ENCODE assay signal across 7 cellular contexts in the genomic region with DNA sequence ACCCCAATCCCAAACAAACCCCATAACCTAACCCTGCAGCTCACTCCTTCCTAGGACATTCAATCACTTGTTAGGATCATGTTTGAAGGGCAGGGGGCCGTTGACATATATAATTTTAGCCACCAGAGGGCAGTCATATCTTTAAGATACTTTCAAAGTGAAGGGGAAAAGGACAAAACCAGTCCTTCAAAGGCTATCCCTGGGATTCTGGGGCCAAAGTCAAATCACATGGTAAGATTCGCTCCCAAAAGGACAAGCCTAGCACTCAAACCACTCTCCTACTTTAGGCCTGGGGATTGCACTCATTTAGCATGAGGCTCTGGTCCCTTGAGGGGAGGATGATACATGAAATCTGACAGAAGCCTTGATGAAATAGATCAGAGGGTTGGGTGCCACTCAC. TPM values are rescaled to one million over a fixed set of nuclear protein-coding genes. Genes with fewer than 3 reads are reported as not detected.
DNase-seq lines count a peak whose midpoint lies in the region; ATAC-seq and TF ChIP-seq lines count a peak whose summit lies in the region.

No MANE protein-coding gene starts in this region.

- intact Hi-C loops in PC-3 (cut with micrococcal nuclease) (loop anchor here (1.0 to 2.0 kb wide), 3 partner anchors 24 to 509 kb away; no protein-coding TSS in a partner anchor), Right ventricle myocardium inferior (cut with DNase I) (no loop called here)

- H3F3A ChIP-seq in DOHH2 (ENCODE audit: control insufficient read depth, insufficient read depth) (no peaks in the 10 kb centered on the region), PC-3 (ENCODE audit: low read length, unreplicated experiment) (no peaks in the 10 kb centered on the region)

- peaks cover 43% of the 10 kb centered on the region for H3K4me1 Mint-ChIP-seq in activated naive CD4-positive, alpha-beta T cell treated with anti-CD3 and anti-CD28 coated beads, Interleukin-2, amount 50 U/mL, for 24 hours

- peak overlapping the region; percentile 51 for H3K27ac Mint-ChIP-seq in activated naive CD4-positive, alpha-beta T cell treated with anti-CD3 and anti-CD28 coated beads, Interleukin-2, amount 50 U/mL, for 24 hours

- no peaks in the 10 kb centered on the region for H3K27me3 Mint-ChIP-seq in activated naive CD4-positive, alpha-beta T cell treated with anti-CD3 and anti-CD28 coated beads, Interleukin-2, amount 50 U/mL, for 24 hours

- H3K9ac ChIP-seq in PC-3 (ENCODE audit: low read length), result no peak overlapping the region

- POLR2A ChIA-PET in PC-3 (lab: Charles Lee; ENCODE audit: unreplicated experiment), result no interaction called here

- CTCF ChIA-PET in PC-3 (lab: Charles Lee), result interaction anchor here (1.1 kb wide), 1 partner anchor 24 kb away, joined by 10 read pairs; a partner anchor contains a TSS

- H3K4me2 ChIP-seq in DOHH2 (ENCODE audit: low read length), result no peak overlapping the region
- no peak overlapping the region for H3K4me2 ChIP-seq in PC-3 (ENCODE audit: low read length)

- no peaks in the 10 kb centered on the region for H3K9me3 Mint-ChIP-seq in activated naive CD4-positive, alpha-beta T cell treated with anti-CD3 and anti-CD28 coated beads, Interleukin-2, amount 50 U/mL, for 24 hours

- DNase-seq in Jurkat, Clone E6-1 (ENCODE audit: low read depth, low spot score), result peak; percentile 47
- DNase-seq in PC-3 (peak; percentile 67), Right ventricle myocardium inferior (ENCODE audit: missing footprints) (no peak), renal cortical epithelial cell (ENCODE audit: low read depth) (peak; percentile 64)

- H3K4me3 ChIP-seq in DOHH2 (ENCODE audit: low read length) (no peak overlapping the region), PC-3 (ENCODE audit: low read length) (no peak overlapping the region)
- H3K4me3 ChIP-seq in Jurkat, Clone E6-1 (ENCODE audit: low read length), result no peak overlapping the region

- TF ChIP-seq CTCF in DOHH2 (IDR thresholded peaks at IDR 0.05; ENCODE audit: low read depth, low read length, poor library complexity, severe bottlenecking) (peak; percentile 91), PC-3 (conservative IDR thresholded peaks at IDR 0.05; ENCODE audit: low read depth, low read length) (peak; percentile 66)

- H2AFZ ChIP-seq in PC-3 (ENCODE audit: low read length), result no peak overlapping the region

- H3K27ac ChIP-seq in DOHH2 (ENCODE audit: low read depth, low read length), result no peak overlapping the region
- H3K27ac ChIP-seq in PC-3 (ENCODE audit: low read length), result no peak overlapping the region

- ATAC-seq in PC-3 (peak; percentile 10), Right ventricle myocardium inferior (peak; percentile 37), GM18868 (IDR thresholded peaks at IDR 0.05; ENCODE audit: unreplicated experiment) (no peak)

- BruUV-seq in PC-3 (replicated peaks; lab: Mats Ljungman, UMichigan), result no TSS peak

- H3K4me3 Mint-ChIP-seq in activated naive CD4-positive, alpha-beta T cell treated with anti-CD3 and anti-CD28 coated beads, Interleukin-2, amount 50 U/mL, for 24 hours, result peak overlapping the region; percentile 4

- no peaks in the 10 kb centered on the region for H3K36me3 ChIP-seq in DOHH2 (ENCODE audit: control insufficient read depth, low read length)
- H3K36me3 ChIP-seq in PC-3 (ENCODE audit: low read depth, low read length), result no peaks in the 10 kb centered on the region

- no peaks in the 10 kb centered on the region for H4K20me1 ChIP-seq in DOHH2 (ENCODE audit: control insufficient read depth, insufficient read depth, low read depth, low read length)
- H4K20me1 ChIP-seq in PC-3 (ENCODE audit: low read length), result no peaks in the 10 kb centered on the region

- H3K4me1 ChIP-seq in DOHH2 (ENCODE audit: control insufficient read depth, low read length) (no peaks in the 10 kb centered on the region), PC-3 (ENCODE audit: insufficient read depth, low read length) (peaks cover 18% of the 10 kb centered on the region)

- H3K79me2 ChIP-seq in DOHH2 (ENCODE audit: control insufficient read depth, low read length), result no peaks in the 10 kb centered on the region
- H3K79me2 ChIP-seq in PC-3 (ENCODE audit: low read length), result no peaks in the 10 kb centered on the region

- H3K9me3 ChIP-seq in DOHH2 (ENCODE audit: control insufficient read depth, insufficient read depth, low read length) (no peaks in the 10 kb centered on the region), PC-3 (ENCODE audit: low read length) (no peaks in the 10 kb centered on the region)

- H3K36me3 Mint-ChIP-seq in activated naive CD4-positive, alpha-beta T cell treated with anti-CD3 and anti-CD28 coated beads, Interleukin-2, amount 50 U/mL, for 24 hours, result no peaks in the 10 kb centered on the region

- no peaks in the 10 kb centered on the region for H3K9me2 ChIP-seq in DOHH2 (replicated peaks; ENCODE audit: control insufficient read depth, low read length)
- H3K9me2 ChIP-seq in PC-3 (replicated peaks; ENCODE audit: low read length), result no peaks in the 10 kb centered on the region

- H3K27me3 ChIP-seq in DOHH2 (ENCODE audit: control insufficient read depth, low read length) (peaks cover 3% of the 10 kb centered on the region; the same call in 1 of the 2 replicates), PC-3 (ENCODE audit: low read length) (no peaks in the 10 kb centered on the region)

RNA-seq across cellular contexts. Expression of gene HAUS1, which starts 44.6 kb away (rescaled TPM):
- polyA plus RNA-seq in Jurkat, Clone E6-1 (2012; ENCODE audit: insufficient read depth, insufficient read length), result 162 TPM
- total RNA-seq in PC-3 (2014; rRNA removed), result 10.9 and 17.7 TPM in 2 replicates
- 7.1 TPM for total RNA-seq in Right ventricle myocardium inferior
- 51.3 and 85.3 TPM in 2 replicates for total RNA-seq in renal cortical epithelial cell

RNA-seq across cellular contexts. Expression of gene ATP5F1A, which starts 50.7 kb away (rescaled TPM):
- 505 TPM for polyA plus RNA-seq in Jurkat, Clone E6-1 (2012; ENCODE audit: insufficient read depth, insufficient read length)
- total RNA-seq in PC-3 (2014; rRNA removed) (243 and 250 TPM in 2 replicates), Right ventricle myocardium inferior (1,797 TPM), renal cortical epithelial cell (1,050 and 1,307 TPM in 2 replicates)
